Comparison of ENCODE assay signal across 1 cellular context in the genomic region with DNA sequence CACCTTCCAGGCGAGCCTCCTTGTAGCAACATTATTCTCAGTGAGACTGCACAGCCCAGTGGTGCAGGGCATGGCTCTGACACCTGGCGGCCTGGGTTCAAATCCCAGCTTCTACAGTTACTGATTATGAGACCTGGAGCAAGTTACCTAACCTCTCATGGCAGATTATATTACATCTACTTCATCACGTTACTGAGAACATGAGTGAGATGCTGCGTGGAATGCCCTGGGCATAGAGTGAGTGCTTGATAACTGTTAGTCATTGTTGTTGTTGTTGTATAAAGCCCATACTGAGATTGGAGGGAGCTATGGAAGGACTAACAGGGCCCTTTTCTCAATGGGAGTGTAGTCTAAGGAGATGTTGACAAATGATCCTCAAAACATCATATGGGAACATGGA.
TF ChIP-seq lines count a peak whose summit lies in the region.

No MANE protein-coding gene starts in this region.

TF ChIP-seq in IMR-90, 13 proteins besides CTCF, POLR2A, EP300 and RAD21:
- TF ChIP-seq FOS (IDR thresholded peaks at IDR 0.05; ENCODE audit: low read depth, low read length), result no peak
- no peak for TF ChIP-seq MXI1 (IDR thresholded peaks at IDR 0.05; ENCODE audit: borderline replicate concordance, low read depth, low read length)
- TF ChIP-seq MAFK (IDR thresholded peaks at IDR 0.05; ENCODE audit: low read depth, low read length), result no peak
- TF ChIP-seq CEBPB (IDR thresholded peaks at IDR 0.05; ENCODE audit: low read depth, low read length), result no peak
- no peak for TF ChIP-seq RCOR1 (IDR thresholded peaks at IDR 0.05; ENCODE audit: insufficient replicate concordance, low read length)
- no peak for TF ChIP-seq MAZ (IDR thresholded peaks at IDR 0.05; ENCODE audit: borderline replicate concordance, low read depth, low read length)
